In genomic region chr13:66553391-66553790, GRCh38 we compare ENCODE assay signal across 15 cellular contexts.
DNase-seq lines count a peak whose midpoint lies in the region; ATAC-seq and TF ChIP-seq lines count a peak whose summit lies in the region.
"Had no signal": no experiment of that assay in that cellular context is flagged by ENCODE, and none has a peak within 500 bp of the region (broad histone marks: within the 10 kb centered on the region; RNA-seq: fewer than 3 reads in every experiment).

No MANE protein-coding gene starts in this region.

- CTCF ChIA-PET in activated CD8-positive, alpha-beta T cell treated with anti-CD3 and anti-CD28 coated beads, Interleukin-2, amount 10 ng/mL, durations not matched to agents 7 days and 5 days (lab: Charles Lee): no interaction called here

- H3K27me3 ChIP-seq in foreskin keratinocyte: no peaks in the 10 kb centered on the region
- H3K27me3 ChIP-seq: BLaER1 treated with 17β-estradiol and CSF1 and Interleukin-3, amounts not matched to agents 10 nM and 100 nM had no signal

- H3K27ac Mint-ChIP-seq in activated CD8-positive, alpha-beta T cell treated with anti-CD3 and anti-CD28 coated beads, Interleukin-2, amount 10 ng/mL, durations not matched to agents 7 days and 5 days: no peak overlapping the region
- H3K27ac Mint-ChIP-seq: CD4-positive, CD25-positive, alpha-beta regulatory T cell; IgD-negative memory B cell had no signal

- no peak for ATAC-seq in GM19397 (IDR thresholded peaks at IDR 0.05; ENCODE audit: unreplicated experiment)
- ATAC-seq in sciatic nerve: no peak
- ATAC-seq in activated CD8-positive, alpha-beta T cell treated with anti-CD3 and anti-CD28 coated beads, Interleukin-2, amount 10 ng/mL, durations not matched to agents 7 days and 5 days: no peak
- no peak for ATAC-seq in foreskin keratinocyte

- no peaks in the 10 kb centered on the region for H3K36me3 Mint-ChIP-seq in activated CD8-positive, alpha-beta T cell treated with anti-CD3 and anti-CD28 coated beads, Interleukin-2, amount 10 ng/mL, durations not matched to agents 7 days and 5 days (ENCODE audit: low read depth)
- H3K36me3 Mint-ChIP-seq: CD4-positive, CD25-positive, alpha-beta regulatory T cell; IgD-negative memory B cell had no signal

- no peaks in the 10 kb centered on the region for H3K27me3 Mint-ChIP-seq in activated CD8-positive, alpha-beta T cell treated with anti-CD3 and anti-CD28 coated beads, Interleukin-2, amount 10 ng/mL, durations not matched to agents 7 days and 5 days (ENCODE audit: low read depth)
- H3K27me3 Mint-ChIP-seq: CD4-positive, CD25-positive, alpha-beta regulatory T cell; IgD-negative memory B cell had no signal

- peak; percentile 8 for DNase-seq in AG10803 (ENCODE audit: low read depth)
- DNase-seq in HCEC 1CT: peak; percentile 38
- peak; percentile 39 to 43 for DNase-seq in cardiac fibroblast (ENCODE audit: low read depth in 2 of 2)
- peak; percentile 28 for DNase-seq in fibroblast of peridontal ligament (ENCODE audit: extremely low read depth)
- DNase-seq in sciatic nerve (ENCODE audit: low spot score): no peak
- no peak for DNase-seq in activated CD8-positive, alpha-beta T cell treated with anti-CD3 and anti-CD28 coated beads, Interleukin-2, amount 10 ng/mL, durations not matched to agents 7 days and 5 days
- no peak for DNase-seq in foreskin keratinocyte
- DNase-seq: CD4-positive, CD25-positive, alpha-beta regulatory T cell; DMS53; GM23248; H7 had no signal

- POLR2A ChIA-PET in activated CD8-positive, alpha-beta T cell treated with anti-CD3 and anti-CD28 coated beads, Interleukin-2, amount 10 ng/mL, durations not matched to agents 7 days and 5 days (lab: Charles Lee): no interaction called here

- no peak overlapping the region for H3K27ac ChIP-seq in foreskin keratinocyte
- H3K27ac ChIP-seq: 22Rv1; BLaER1 treated with 17β-estradiol and CSF1 and Interleukin-3, amounts not matched to agents 10 nM and 100 nM; GM23248 had no signal

- H3K4me1 ChIP-seq in foreskin keratinocyte: no peaks in the 10 kb centered on the region

- TF ChIP-seq CTCF in AG10803 (conservative IDR thresholded peaks at IDR 0.05; ENCODE audit: low read length): no peak
- TF ChIP-seq CTCF in cardiac fibroblast (IDR thresholded peaks at IDR 0.05; ENCODE audit: low read depth, low read length): no peak
- no peak for TF ChIP-seq CTCF in foreskin keratinocyte (conservative IDR thresholded peaks at IDR 0.05)

- H3K4me1 Mint-ChIP-seq in activated CD8-positive, alpha-beta T cell treated with anti-CD3 and anti-CD28 coated beads, Interleukin-2, amount 10 ng/mL, durations not matched to agents 7 days and 5 days (ENCODE audit: low read depth): no peaks in the 10 kb centered on the region
- H3K4me1 Mint-ChIP-seq: CD4-positive, CD25-positive, alpha-beta regulatory T cell had no signal

- no peak overlapping the region for H3K4me3 Mint-ChIP-seq in activated CD8-positive, alpha-beta T cell treated with anti-CD3 and anti-CD28 coated beads, Interleukin-2, amount 10 ng/mL, durations not matched to agents 7 days and 5 days
- H3K4me3 Mint-ChIP-seq: CD4-positive, CD25-positive, alpha-beta regulatory T cell; IgD-negative memory B cell had no signal

- peaks cover 8% of the 10 kb centered on the region for H3K9me3 Mint-ChIP-seq in activated CD8-positive, alpha-beta T cell treated with anti-CD3 and anti-CD28 coated beads, Interleukin-2, amount 10 ng/mL, durations not matched to agents 7 days and 5 days (ENCODE audit: insufficient read depth)
- H3K9me3 Mint-ChIP-seq: IgD-negative memory B cell had no signal

- intact Hi-C loops in sciatic nerve (cut with DNase I): no loop called here

- H3K4me3 ChIP-seq in AG10803 (ENCODE audit: low read length) (no peak overlapping the region), cardiac fibroblast (replicated peaks in 1 of 2; ENCODE audit: low read depth in 2 of 2, low read length in 2 of 2) (no peak overlapping the region)
- H3K4me3 ChIP-seq: BLaER1 treated with 17β-estradiol and CSF1 and Interleukin-3, amounts not matched to agents 10 nM and 100 nM; GM23248 had no signal

Comparison
In these comparisons a context has a peak if more than half of its experiments do, and no peak if none do; other contexts are left out.
1. DNase-seq: peak in AG10803 (single experiment), HCEC 1CT (single experiment), cardiac fibroblast (2 of 2) and fibroblast of peridontal ligament (single experiment); none in sciatic nerve (single experiment), activated CD8-positive, alpha-beta T cell treated with anti-CD3 and anti-CD28 coated beads, Interleukin-2, amount 10 ng/mL, durations not matched to agents 7 days and 5 days (single experiment) and foreskin keratinocyte (0 of 2).